8 cellular contexts compared by ENCODE assay signal in the genomic region with DNA sequence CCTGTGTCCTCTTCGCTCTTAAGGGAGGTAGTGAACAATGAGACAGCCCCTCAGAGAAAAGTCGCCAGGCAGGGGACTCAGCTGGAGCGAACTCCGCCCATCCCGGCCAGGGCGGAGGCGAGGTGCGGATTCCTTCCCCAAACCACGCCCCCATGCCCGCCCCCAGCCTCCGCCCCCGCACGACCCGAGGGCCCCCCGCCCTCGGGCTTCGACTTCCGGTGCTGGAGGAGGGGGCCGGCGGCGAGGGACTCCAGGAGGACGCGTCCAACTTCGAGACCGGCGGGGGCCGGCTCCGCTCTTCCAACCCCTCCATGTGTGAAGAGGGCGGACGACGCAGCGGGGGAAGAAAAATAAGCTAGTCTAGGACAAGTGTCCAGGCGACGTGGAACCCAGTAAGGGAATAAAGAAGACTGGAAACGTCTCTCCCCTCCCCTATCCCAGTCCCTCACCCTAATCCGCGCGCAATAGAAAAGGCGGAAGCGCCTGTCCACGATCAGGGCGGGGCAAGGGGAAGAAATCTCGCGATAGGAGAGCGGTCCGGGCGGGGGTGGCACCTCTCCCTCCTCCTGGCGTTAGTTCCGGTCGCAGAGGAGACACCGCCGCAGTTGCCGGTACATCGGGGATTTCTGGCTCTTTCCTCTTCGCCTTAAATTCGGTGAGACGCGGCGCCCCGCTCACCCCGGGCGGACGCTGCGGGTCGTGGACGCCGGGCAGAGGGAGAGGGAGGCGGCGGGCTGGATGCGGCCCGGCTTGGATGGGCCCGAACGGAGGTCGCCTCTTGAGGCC. TPM values are rescaled to one million over a fixed set of nuclear protein-coding genes. Genes with fewer than 3 reads are reported as not detected.
A peak's percentile ranks its signal among the peaks of the same experiment; 100 is the strongest.
DNase-seq lines count a peak whose midpoint lies in the region; ATAC-seq lines count a peak whose summit lies in the region.

TSS of gene BZW1 (plus strand) at position 575 of the 786 bp plus-strand sequence. CDS start 1,308 bp downstream, outside the sequence.

- H3K27me3 Mint-ChIP-seq in CD8-positive, alpha-beta memory T cell, result peaks cover 0 to 6% of the 10 kb centered on the region in 2 donors

- CTCF ChIA-PET in CD8-positive, alpha-beta memory T cell (lab: Charles Lee), result interaction anchor here (1.0 kb wide), 1 partner anchor 46 kb away, joined by 3 read pairs; no protein-coding TSS in a partner anchor

- peaks cover 30% of the 10 kb centered on the region for H3K4me1 ChIP-seq in CD8-positive, alpha-beta memory T cell (ENCODE audit: insufficient read depth, low read length)

- peak within 1 kb of the TSS; percentile 95 for H3K27ac ChIP-seq in CD8-positive, alpha-beta memory T cell (ENCODE audit: low read depth, low read length)

- POLR2A ChIA-PET in CD8-positive, alpha-beta memory T cell (lab: Charles Lee), result interaction anchor here (0.9 to 1.6 kb wide), 4 partner anchors 52 to 304 kb away, joined by 3 to 22 read pairs (median 6); partner anchors contain the start of genes CFLAR, CLK1, NIF3L1 and PPIL3

- H3K4me3 Mint-ChIP-seq in CD8-positive, alpha-beta memory T cell, result peak within 1 kb of the TSS; percentile 97 to 100 (median 99)

- H3K27me3 ChIP-seq in CD8-positive, alpha-beta memory T cell (ENCODE audit: insufficient read depth, low read length, poor library complexity, severe bottlenecking), result no peaks in the 10 kb centered on the region

- ATAC-seq in GM19468 (IDR thresholded peaks at IDR 0.05; ENCODE audit: extremely low read depth, unreplicated experiment), result peak; percentile 74

- H3K4me1 Mint-ChIP-seq in CD8-positive, alpha-beta memory T cell, result peaks cover 48 to 61% (median 60%) of the 10 kb centered on the region in 3 donors

- H3K9me3 Mint-ChIP-seq in CD8-positive, alpha-beta memory T cell, result no peaks in the 10 kb centered on the region

- peaks cover 28% of the 10 kb centered on the region for H3K36me3 ChIP-seq in CD8-positive, alpha-beta memory T cell (ENCODE audit: insufficient read depth, low read length)

- no peaks in the 10 kb centered on the region for H3K9me3 ChIP-seq in CD8-positive, alpha-beta memory T cell (ENCODE audit: low read length)

- peaks cover 0 to 45% (median 18%) of the 10 kb centered on the region in 3 donors for H3K36me3 Mint-ChIP-seq in CD8-positive, alpha-beta memory T cell

- peak within 1 kb of the TSS; percentile 85 for H3K4me3 ChIP-seq in CD8-positive, alpha-beta memory T cell (ENCODE audit: low read length)

- H3K27ac Mint-ChIP-seq in CD8-positive, alpha-beta memory T cell, result peak within 1 kb of the TSS; percentile 95 to 99 (median 98)

- DNase-seq in CD8-positive, alpha-beta memory T cell, result peak; percentile 95 to 98 (median 98)
- DNase-seq in HS-5 (ENCODE audit: low read depth), result peak; percentile 95
- peak; percentile 93 for DNase-seq in NK-92 treated with Interleukin-12 subunit alpha and Interleukin-12 subunit beta, amount 100 ng/mL, for 24 hours (lab: John Stamatoyannopoulos, UW)
- peak; percentile 98 for DNase-seq in activated CD8-positive, alpha-beta memory T cell treated with anti-CD3 and anti-CD28 coated beads for 24 hours
- DNase-seq in effector CD8-positive, alpha-beta T cell (lab: John Stamatoyannopoulos, UW), result peak; percentile 95
- DNase-seq in lung microvascular endothelial cell (ENCODE audit: low read depth in 2 of 2), result peak; percentile 97 to 98
- DNase-seq in stimulated activated CD4-positive, alpha-beta T cell treated with anti-CD3 and anti-CD28 coated beads, TNF-alpha, amount 100 ng/mL, for 48 hours (ENCODE audit: low read depth in 3 of 3), result peak; percentile 93 to 94 (median 94)

RNA-seq across cellular contexts. Expression of gene BZW1, which starts in this region (rescaled TPM):
- total RNA-seq in CD8-positive, alpha-beta memory T cell, result 100 to 1,000 TPM; 495 to 533 TPM
- 252 TPM for polyA plus RNA-seq in CD8-positive, alpha-beta memory T cell
- total RNA-seq in lung microvascular endothelial cell, result 392 and 474 TPM in 2 replicates

Comparison
In these comparisons a context has a peak if more than half of its experiments do, and no peak if none do; other contexts are left out.
1. Peak in every context shown above with its lines: DNase-seq, ATAC-seq, H3K4me3 ChIP-seq and H3K27ac ChIP-seq.